Comparison of ENCODE assay signal across 1 cellular context in the genomic region with DNA sequence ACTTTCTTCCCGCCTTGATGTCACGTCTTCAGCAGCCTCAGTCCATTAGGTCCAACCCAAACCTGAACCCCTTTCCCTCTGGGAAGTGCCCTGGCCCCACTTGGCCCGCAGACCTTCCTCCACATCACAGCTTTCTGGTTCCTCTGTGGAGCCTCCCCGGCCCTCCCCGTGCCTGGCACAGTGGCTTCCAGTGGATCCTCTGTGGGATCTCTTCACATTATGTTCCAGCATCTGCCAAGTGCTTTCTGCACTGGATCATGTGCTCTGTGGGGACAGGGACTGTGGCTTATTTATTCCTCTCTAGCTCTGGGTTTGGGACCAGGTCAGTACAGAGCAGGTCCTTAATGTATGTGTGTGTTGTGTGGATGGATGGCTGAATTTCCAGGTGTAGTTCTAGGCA.
TF ChIP-seq lines count a peak whose summit lies in the region.

No MANE protein-coding gene starts in this region.

TF ChIP-seq in HEK293, 187 proteins besides CTCF, POLR2A, EP300 and RAD21 (continued from another document):
- TF ChIP-seq ZNF211 (tag by site-specific recombination; IDR thresholded peaks at IDR 0.05; ENCODE audit: low read depth) (no peak), ZFP37 (tag by site-specific recombination; IDR thresholded peaks at IDR 0.05) (no peak), ZNF311 (tag by site-specific recombination; IDR thresholded peaks at IDR 0.05; ENCODE audit: borderline replicate concordance) (no peak), ZNF16 (tag by site-specific recombination; IDR thresholded peaks at IDR 0.05; ENCODE audit: low read depth) (no peak), ZNF664 (tag by site-specific recombination; IDR thresholded peaks at IDR 0.05) (no peak), ZNF776 (tag by site-specific recombination; IDR thresholded peaks at IDR 0.05; ENCODE audit: borderline replicate concordance) (no peak), ZNF155 (tag by site-specific recombination; IDR thresholded peaks at IDR 0.05) (no peak), YY1 (tag by site-specific recombination; IDR thresholded peaks at IDR 0.05) (no peak), ZNF785 (tag by site-specific recombination; IDR thresholded peaks at IDR 0.05) (no peak), ZNF354C (tag by site-specific recombination; IDR thresholded peaks at IDR 0.05; ENCODE audit: borderline replicate concordance, low read depth) (no peak), ZNF169 (tag by site-specific recombination; IDR thresholded peaks at IDR 0.05) (no peak), ZNF335 (tag by site-specific recombination; conservative IDR thresholded peaks at IDR 0.05) (no peak)
- TF ChIP-seq, protein P1, sequence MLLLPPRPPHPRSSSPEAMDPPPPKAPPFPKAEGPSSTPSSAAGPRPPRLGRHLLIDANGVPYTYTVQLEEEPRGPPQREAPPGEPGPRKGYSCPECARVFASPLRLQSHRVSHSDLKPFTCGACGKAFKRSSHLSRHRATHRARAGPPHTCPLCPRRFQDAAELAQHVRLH (tag by site-specific recombination; IDR thresholded peaks at IDR 0.05), result no peak
- TF ChIP-seq, protein P2, sequence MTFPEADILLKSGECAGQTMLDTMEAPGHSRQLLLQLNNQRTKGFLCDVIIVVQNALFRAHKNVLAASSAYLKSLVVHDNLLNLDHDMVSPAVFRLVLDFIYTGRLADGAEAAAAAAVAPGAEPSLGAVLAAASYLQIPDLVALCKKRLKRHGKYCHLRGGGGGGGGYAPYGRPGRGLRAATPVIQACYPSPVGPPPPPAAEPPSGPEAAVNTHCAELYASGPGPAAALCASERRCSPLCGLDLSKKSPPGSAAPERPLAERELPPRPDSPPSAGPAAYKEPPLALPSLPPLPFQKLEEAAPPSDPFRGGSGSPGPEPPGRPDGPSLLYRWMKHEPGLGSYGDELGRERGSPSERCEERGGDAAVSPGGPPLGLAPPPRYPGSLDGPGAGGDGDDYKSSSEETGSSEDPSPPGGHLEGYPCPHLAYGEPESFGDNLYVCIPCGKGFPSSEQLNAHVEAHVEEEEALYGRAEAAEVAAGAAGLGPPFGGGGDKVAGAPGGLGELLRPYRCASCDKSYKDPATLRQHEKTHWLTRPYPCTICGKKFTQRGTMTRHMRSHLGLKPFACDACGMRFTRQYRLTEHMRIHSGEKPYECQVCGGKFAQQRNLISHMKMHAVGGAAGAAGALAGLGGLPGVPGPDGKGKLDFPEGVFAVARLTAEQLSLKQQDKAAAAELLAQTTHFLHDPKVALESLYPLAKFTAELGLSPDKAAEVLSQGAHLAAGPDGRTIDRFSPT (tag by site-specific recombination; IDR thresholded peaks at IDR 0.05), result no peak
